In genomic region chr1:201488817-201489581, GRCh38 we compare ENCODE assay signal across 1 cellular context.
TF ChIP-seq lines count a peak whose summit lies in the region.

No MANE protein-coding gene starts in this region.

TF ChIP-seq in K562, 482 proteins besides CTCF, POLR2A, EP300 and RAD21 (continued from another document):
- TF ChIP-seq GABPA (tag; conservative IDR thresholded peaks at IDR 0.05; ENCODE audit: low read depth) = peak; percentile 39; the same call in 1 of the 2 replicates
- no peak for TF ChIP-seq PRMT5 (CRISPR knock-in tag; IDR thresholded peaks at IDR 0.05)
- TF ChIP-seq SREBF2 (CRISPR knock-in tag; IDR thresholded peaks at IDR 0.05) = no peak
- TF ChIP-seq ATF3 (IDR thresholded peaks at IDR 0.05) = peak; percentile 22; the same call in 1 of the 2 replicates
- no peak for TF ChIP-seq ATF3 (CRISPR knock-in tag; conservative IDR thresholded peaks at IDR 0.05)
- TF ChIP-seq TSC22D4 (tag; IDR thresholded peaks at IDR 0.05) = no peak
- peak; percentile 81 for TF ChIP-seq FOSL1 (tag; conservative IDR thresholded peaks at IDR 0.05)
- TF ChIP-seq MIER1 (IDR thresholded peaks at IDR 0.05; ENCODE audit: low read depth) = no peak
- no peak for TF ChIP-seq DIDO1 (tag; IDR thresholded peaks at IDR 0.05; ENCODE audit: low read depth)
- TF ChIP-seq HDAC1 (IDR thresholded peaks at IDR 0.05) = no peak
- TF ChIP-seq ZNF174 (CRISPR knock-in tag; IDR thresholded peaks at IDR 0.05) = no peak
- no peak for TF ChIP-seq ZNF282 (CRISPR knock-in tag; IDR thresholded peaks at IDR 0.05)
- TF ChIP-seq ZNF551 (CRISPR knock-in tag; IDR thresholded peaks at IDR 0.05) = no peak
- TF ChIP-seq VEZF1 (CRISPR knock-in tag; IDR thresholded peaks at IDR 0.05) = peak; percentile 69
- peak; percentile 31 for TF ChIP-seq MEIS2 (IDR thresholded peaks at IDR 0.05; ENCODE audit: partially characterized antibody)
- TF ChIP-seq JUND (IDR thresholded peaks at IDR 0.05; ENCODE audit: borderline replicate concordance, low read depth, low read length) = 0 out of 2 replicates have a peak, but pooled peaks have one; percentile 11
- TF ChIP-seq JUND (tag; IDR thresholded peaks at IDR 0.05; ENCODE audit: borderline replicate concordance, low read depth, low read length) = no peak
- TF ChIP-seq FOXP1 (CRISPR knock-in tag; IDR thresholded peaks at IDR 0.05) = no peak
- no peak for TF ChIP-seq ZNF444 (CRISPR knock-in tag; IDR thresholded peaks at IDR 0.05)
- no peak for TF ChIP-seq RBM14 (IDR thresholded peaks at IDR 0.05; ENCODE audit: borderline replicate concordance, insufficient read depth, low read depth, low read length)
- no peak for TF ChIP-seq PHB (CRISPR knock-in tag; IDR thresholded peaks at IDR 0.05)
- no peak for TF ChIP-seq HINFP (tag; conservative IDR thresholded peaks at IDR 0.05; ENCODE audit: low read depth)
- TF ChIP-seq MXD1 (CRISPR knock-in tag; IDR thresholded peaks at IDR 0.05; ENCODE audit: borderline replicate concordance, poor library complexity, severe bottlenecking) = no peak
